In the genomic region with DNA sequence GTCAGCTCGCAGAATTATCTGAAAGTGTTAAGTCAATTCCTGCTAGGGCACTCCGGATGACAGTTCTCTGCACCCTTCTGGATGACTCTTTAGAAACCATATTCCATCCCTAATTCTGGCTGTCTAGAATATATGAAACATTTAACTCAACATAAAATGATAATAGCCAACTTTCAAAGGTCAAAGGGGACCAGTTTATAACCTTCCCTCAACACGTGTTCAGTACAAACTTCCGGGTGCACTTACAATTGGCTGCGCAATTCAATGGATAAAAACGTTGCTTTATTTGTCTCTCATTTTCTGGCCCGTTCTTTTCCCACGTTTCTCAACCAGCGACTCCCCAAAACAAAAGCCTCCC, we compare ENCODE assay signal across 8 cellular contexts. TPM values are rescaled to one million over a fixed set of nuclear protein-coding genes. Genes with fewer than 3 reads are reported as not detected.
DNase-seq lines count a peak whose midpoint lies in the region; ATAC-seq and TF ChIP-seq lines count a peak whose summit lies in the region.

No MANE protein-coding gene starts in this region.

- WGBS in heart left ventricle, 4 donors = 2 to 4% (median 3%) methylated on average over 9 of the region's 9 CpGs
- WGBS in esophagus squamous epithelium, 2 donors = 1 to 2% methylated on average over 8 to 9 of the region's 9 CpGs

- DNase-seq in heart left ventricle (no peak), left cardiac atrium (no peak), SJCRH30 (no peak), esophagus squamous epithelium (lab: John Stamatoyannopoulos, UW) (no peak), posterior vena cava (ENCODE audit: low spot score) (peak; percentile 15)

- intact Hi-C loops in heart left ventricle (cut with DNase I) (no loop called here), left cardiac atrium (cut with DNase I) (no loop called here), esophagus squamous epithelium (cut with DNase I) (no loop called here), posterior vena cava (cut with DNase I) (no loop called here)

- TF ChIP-seq CTCF in heart left ventricle (IDR thresholded peaks at IDR 0.05) = no peak
- TF ChIP-seq CTCF in esophagus squamous epithelium (IDR thresholded peaks at IDR 0.05) = no peak

- H3K36me3 ChIP-seq in heart left ventricle (peaks cover 0 to 4% (median 0%) of the 10 kb centered on the region in 9 donors), SJCRH30 (no peaks in the 10 kb centered on the region; the same call in 1 of the 2 replicates), esophagus squamous epithelium (peaks cover 0 to 7% (median 0%) of the 10 kb centered on the region in 3 donors)

- ATAC-seq in heart left ventricle (no peak), left cardiac atrium (no peak), GM18505 (IDR thresholded peaks at IDR 0.05; ENCODE audit: unreplicated experiment) (no peak), GM19324 (IDR thresholded peaks at IDR 0.05; ENCODE audit: low FRiP score, unreplicated experiment) (no peak), HG03108 (IDR thresholded peaks at IDR 0.05; ENCODE audit: unreplicated experiment) (no peak)

- H3K4me3 ChIP-seq in heart left ventricle (peak overlapping the region; percentile 67 to 98 (median 87)), SJCRH30 (peak overlapping the region; percentile 99), esophagus squamous epithelium (peak overlapping the region; percentile 79 to 97 (median 91))

- H3K27ac ChIP-seq in heart left ventricle (peak overlapping the region in 9 of 12 donors; percentile 91 to 98 (median 95)), SJCRH30 (peak overlapping the region; percentile 73; the same call in 1 of the 2 replicates), esophagus squamous epithelium (peak overlapping the region; percentile 94 to 98 (median 97))

- H3K4me1 ChIP-seq in heart left ventricle = peaks cover 4 to 38% (median 23%) of the 10 kb centered on the region in 12 donors
- H3K4me1 ChIP-seq in SJCRH30 = no peaks in the 10 kb centered on the region
- peaks cover 0 to 55% (median 15%) of the 10 kb centered on the region in 3 donors for H3K4me1 ChIP-seq in esophagus squamous epithelium

- H3K27me3 ChIP-seq in heart left ventricle (no peaks in the 10 kb centered on the region), SJCRH30 (no peaks in the 10 kb centered on the region), esophagus squamous epithelium (no peaks in the 10 kb centered on the region)

- TF ChIP-seq POLR2A in heart left ventricle (IDR thresholded peaks at IDR 0.05) (no peak), esophagus squamous epithelium (IDR thresholded peaks at IDR 0.05) (no peak), GM18505 (IDR thresholded peaks at IDR 0.05; ENCODE audit: borderline replicate concordance, extremely low read depth, insufficient read depth, insufficient read length) (no peak)

- H3K9me3 ChIP-seq in heart left ventricle (no peaks in the 10 kb centered on the region), SJCRH30 (replicated peaks) (no peaks in the 10 kb centered on the region), esophagus squamous epithelium (no peaks in the 10 kb centered on the region)

RNA-seq across cellular contexts. Expression of gene SBNO1, which starts 1.3 kb away (rescaled TPM):
- total RNA-seq in heart left ventricle (10 to 100 TPM; 17.2 to 33.8 (median 27.9) TPM), left cardiac atrium (10 to 100 TPM; 25.9 to 26.1 TPM), esophagus squamous epithelium (10 to 100 TPM; 16.8 to 26.1 (median 23.0) TPM), posterior vena cava (10 to 100 TPM; 26.1 to 31.2 TPM)
- 10 to 100 TPM in 1 of 2 donors, 1 to 10 TPM in 1; 6.3 to 12.3 TPM for polyA plus RNA-seq in heart left ventricle
- total RNA-seq in SJCRH30 (2014; rRNA removed; shearing (Covaris generic)) = 38.4 and 40.8 TPM in 2 replicates

RNA-seq across cellular contexts. Expression of gene KMT5A, which starts 20.6 kb away (rescaled TPM):
- total RNA-seq in heart left ventricle (10 to 100 TPM; 26.8 to 37.7 (median 28.7) TPM), left cardiac atrium (10 to 100 TPM; 17.6 to 22.9 TPM), esophagus squamous epithelium (10 to 100 TPM; 54.8 to 69.1 (median 68.4) TPM), posterior vena cava (10 to 100 TPM; 52.2 to 56.1 TPM)
- polyA plus RNA-seq in heart left ventricle = 10 to 100 TPM; 14.3 to 30.6 TPM
- total RNA-seq in SJCRH30 (2014; rRNA removed; shearing (Covaris generic)) = 43.6 and 53.5 TPM in 2 replicates
